Comparison of ENCODE assay signal across 15 cellular contexts in the genomic region with DNA sequence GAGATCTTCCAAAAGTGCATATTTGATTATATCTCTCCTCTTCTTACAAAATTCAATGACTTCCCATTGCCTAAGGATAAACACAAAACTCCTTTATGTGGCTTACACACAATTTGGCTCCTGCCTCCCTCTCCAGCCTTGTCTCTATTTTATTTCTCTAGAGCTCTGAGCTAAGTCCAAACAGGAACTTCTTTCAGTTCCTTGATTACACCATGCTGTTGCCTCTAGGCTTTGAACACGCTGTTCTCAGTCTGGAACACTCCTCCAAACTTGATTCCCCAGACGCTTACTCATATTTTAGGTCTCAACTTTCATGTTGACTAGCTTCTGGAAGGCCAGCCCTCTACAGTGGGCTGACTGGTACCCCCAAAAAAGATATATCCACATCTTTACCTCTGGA.
DNase-seq lines count a peak whose midpoint lies in the region; ATAC-seq, FAIRE-seq and TF ChIP-seq lines count a peak whose summit lies in the region.
"Had no signal": no experiment of that assay in that cellular context is flagged by ENCODE, and none has a peak within 500 bp of the region (broad histone marks: within the 10 kb centered on the region; RNA-seq: fewer than 3 reads in every experiment).

No MANE protein-coding gene starts in this region.

- FAIRE-seq in H54 (lab: Jason Lieb, UNC), result no peak
- FAIRE-seq: A549 had no signal

- H3K4me3 ChIP-seq in AG10803 (ENCODE audit: low read length) (no peak overlapping the region), astrocyte of the spinal cord (ENCODE audit: low read depth, low read length) (no peak overlapping the region), foreskin fibroblast (ENCODE audit: low read depth in 1 of 2, low read length in 2 of 2) (no peak overlapping the region), psoas muscle (no peak overlapping the region), SK-N-SH (ENCODE audit: low read depth in 2 of 2, low read length in 1 of 2) (no peak overlapping the region)
- H3K4me3 ChIP-seq: A549, skin epidermis had no signal

- ATAC-seq in psoas muscle (peak in 3 of 4 donors; percentile 10 to 60 (median 55)), HG02642 (IDR thresholded peaks at IDR 0.05; ENCODE audit: poor library complexity, unreplicated experiment) (no peak)
- ATAC-seq: A549; naive thymus-derived CD8-positive, alpha-beta T cell had no signal

- TF ChIP-seq EP300 in SK-N-SH (IDR thresholded peaks at IDR 0.05; ENCODE audit: borderline replicate concordance in 1 of 2, low read depth in 1 of 2, low read length in 1 of 2), result no peak

- H3K27ac ChIP-seq in psoas muscle, result no peak overlapping the region
- H3K27ac ChIP-seq in SK-N-SH (ENCODE audit: low read depth in 2 of 2, low read length in 1 of 2), result no peak overlapping the region
- H3K27ac ChIP-seq: A549 had no signal

- no peak for TF ChIP-seq RAD21 in SK-N-SH (IDR thresholded peaks at IDR 0.05; ENCODE audit: low read length)

- TF ChIP-seq POLR2A in H54 (IDR thresholded peaks at IDR 0.05; ENCODE audit: low read depth, low read length), result no peak

- H3K9me3 ChIP-seq in psoas muscle (no peaks in the 10 kb centered on the region), SK-N-SH (no peaks in the 10 kb centered on the region)
- H3K9me3 ChIP-seq: A549 had no signal

- no peaks in the 10 kb centered on the region for H3F3A ChIP-seq in SK-N-SH (replicated peaks; ENCODE audit: insufficient read depth)

- no peak overlapping the region for H2AFZ ChIP-seq in SK-N-SH (ENCODE audit: low read depth)

- no peaks in the 10 kb centered on the region for H3K9me2 ChIP-seq in SK-N-SH

- intact Hi-C loops in psoas muscle (cut with DNase I), result no loop called here

- no peak for TF ChIP-seq CTCF in AG10803 (conservative IDR thresholded peaks at IDR 0.05; ENCODE audit: low read length)
- TF ChIP-seq CTCF in astrocyte of the spinal cord (IDR thresholded peaks at IDR 0.05; ENCODE audit: low read depth, low read length), result no peak
- no peak for TF ChIP-seq CTCF in foreskin fibroblast (IDR thresholded peaks at IDR 0.05; ENCODE audit: low read depth, low read length)
- no peak for TF ChIP-seq CTCF in psoas muscle (IDR thresholded peaks at IDR 0.05)
- TF ChIP-seq CTCF in SK-N-SH (IDR thresholded peaks at IDR 0.05), result no peak
- no peak for TF ChIP-seq CTCF in GM13977 (IDR thresholded peaks at IDR 0.05; ENCODE audit: extremely low read depth, insufficient read depth, missing control alignments)

- POLR2A ChIA-PET in SK-N-SH (lab: Yijun Ruan, JAX), result no interaction called here

- H3K4me1 ChIP-seq in psoas muscle (no peaks in the 10 kb centered on the region), SK-N-SH (ENCODE audit: control insufficient read depth in 1 of 2, insufficient read depth in 2 of 2, low read depth in 1 of 2, low read length in 1 of 2) (peaks cover 0 to 9% of the 10 kb centered on the region in 2 experiments; a peak in 3 of 4 replicates)
- H3K4me1 ChIP-seq: A549 had no signal

- H3K36me3 ChIP-seq in psoas muscle (ENCODE audit: insufficient read depth in 1 of 2, low read depth in 1 of 2) (no peaks in the 10 kb centered on the region), SK-N-SH (replicated peaks in 1 of 2; ENCODE audit: control insufficient read depth in 1 of 2, insufficient read depth in 2 of 2, low read length in 1 of 2) (no peaks in the 10 kb centered on the region)

- in situ Hi-C loops in astrocyte of the spinal cord (cut with HindIII; ENCODE audit: low sequenced_read_pairs), result no loop called here
- in situ Hi-C loops in GM13977 (cut with MboI; ENCODE audit: low pct_unique_long_range_greater_than_20kb, low sequenced_read_pairs, unreplicated experiment), result no loop called here

- H4K20me1 ChIP-seq in SK-N-SH (ENCODE audit: insufficient read depth), result no peaks in the 10 kb centered on the region

- H3K27me3 ChIP-seq in psoas muscle (ENCODE audit: insufficient read depth in 3 of 3, low read length in 2 of 3) (no peaks in the 10 kb centered on the region), SK-N-SH (ENCODE audit: insufficient read depth) (no peaks in the 10 kb centered on the region)

- no peak overlapping the region for H3K9ac ChIP-seq in SK-N-SH

- 48 to 81% (median 64%) methylated on average over 2 of the region's 2 CpGs for WGBS in psoas muscle, 3 donors
- 87% methylated on average over 2 of the region's 2 CpGs for WGBS in SK-N-SH (ENCODE audit: low lambda C conversion rate)

- no peaks in the 10 kb centered on the region for H3K79me2 ChIP-seq in SK-N-SH (ENCODE audit: insufficient read depth)

- DNase-seq in AG10803 (ENCODE audit: low read depth), result peak; percentile 32
- DNase-seq in astrocyte of the spinal cord (ENCODE audit: low read depth, low spot score), result peak; percentile 37
- peak; percentile 25 to 62 for DNase-seq in foreskin fibroblast
- DNase-seq in psoas muscle, result no peak
- no peak for DNase-seq in H54 (ENCODE audit: insufficient read length, low spot score)
- DNase-seq in SK-N-SH, result no peak
- DNase-seq in GM13977 (ENCODE audit: low spot score), result no peak
- DNase-seq: activated naive CD4-positive, alpha-beta T cell treated with anti-CD3 and anti-CD28 coated beads for 36 hours; Calu3; naive thymus-derived CD8-positive, alpha-beta T cell; NCI-H1436; NCI-H69 had no signal

- H3K4me2 ChIP-seq in SK-N-SH, result no peak overlapping the region
- H3K4me2 ChIP-seq: A549 had no signal

- CTCF ChIA-PET in SK-N-SH (lab: Yijun Ruan, JAX), result interaction anchor here (1.0 to 1.3 kb wide), 3 partner anchors 15 to 29 kb away, joined by 3 to 5 read pairs (median 3); no protein-coding TSS in a partner anchor

TF ChIP-seq in SK-N-SH, 30 proteins besides CTCF, POLR2A, EP300 and RAD21:
- no peak for TF ChIP-seq TAF1 (IDR thresholded peaks at IDR 0.05; ENCODE audit: borderline replicate concordance, low read depth, low read length)
- TF ChIP-seq GABPA (IDR thresholded peaks at IDR 0.05; ENCODE audit: low read depth), result no peak
- TF ChIP-seq, protein P1, sequence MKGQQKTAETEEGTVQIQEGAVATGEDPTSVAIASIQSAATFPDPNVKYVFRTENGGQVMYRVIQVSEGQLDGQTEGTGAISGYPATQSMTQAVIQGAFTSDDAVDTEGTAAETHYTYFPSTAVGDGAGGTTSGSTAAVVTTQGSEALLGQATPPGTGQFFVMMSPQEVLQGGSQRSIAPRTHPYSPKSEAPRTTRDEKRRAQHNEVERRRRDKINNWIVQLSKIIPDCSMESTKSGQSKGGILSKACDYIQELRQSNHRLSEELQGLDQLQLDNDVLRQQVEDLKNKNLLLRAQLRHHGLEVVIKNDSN (IDR thresholded peaks at IDR 0.05; ENCODE audit: borderline replicate concordance, low read depth), result no peak
- no peak for TF ChIP-seq MEF2A (IDR thresholded peaks at IDR 0.05; ENCODE audit: borderline replicate concordance, low read depth)
TF ChIP-seq in SK-N-SH: peak in this region for 0.

Comparison
In these comparisons a context has a peak if more than half of its experiments do, and no peak if none do; other contexts are left out.
1. DNase-seq: peak in AG10803 (single experiment), astrocyte of the spinal cord (single experiment) and foreskin fibroblast (2 of 2); none in psoas muscle (0 of 2), H54 (single experiment), SK-N-SH (single experiment) and GM13977 (single experiment).